1 cellular context compared by ENCODE assay signal in genomic region chr5:135367070-135367469, GRCh38.
TF ChIP-seq lines count a peak whose summit lies in the region.

No MANE protein-coding gene starts in this region.

TF ChIP-seq in K562, 482 proteins besides CTCF, POLR2A, EP300 and RAD21 (continued from another document):
- TF ChIP-seq CCNT2 (IDR thresholded peaks at IDR 0.05; ENCODE audit: borderline replicate concordance, extremely low read depth, insufficient read length, low read depth, low read length) (no peak), EHMT2 (IDR thresholded peaks at IDR 0.05) (no peak), ZNF561 (CRISPR knock-in tag; conservative IDR thresholded peaks at IDR 0.05) (no peak), SMAD1 (IDR thresholded peaks at IDR 0.05; ENCODE audit: low read depth, low read length, partially characterized antibody) (no peak), TRIM25 (IDR thresholded peaks at IDR 0.05; ENCODE audit: borderline replicate concordance) (no peak), ZNF830 (CRISPR knock-in tag; IDR thresholded peaks at IDR 0.05) (no peak), KAT7 (CRISPR knock-in tag; IDR thresholded peaks at IDR 0.05; ENCODE audit: borderline replicate concordance) (no peak), CHD4 (IDR thresholded peaks at IDR 0.05; ENCODE audit: insufficient read depth, insufficient replicate concordance, low read depth, low read length, poor library complexity, severe bottlenecking) (no peak), PRMT5 (CRISPR knock-in tag; IDR thresholded peaks at IDR 0.05) (no peak), ZNF140 (CRISPR knock-in tag; IDR thresholded peaks at IDR 0.05) (no peak), ZNF740 (CRISPR knock-in tag; IDR thresholded peaks at IDR 0.05) (no peak), ZNF740 (tag; IDR thresholded peaks at IDR 0.05) (no peak), CREBBP (IDR thresholded peaks at IDR 0.05; ENCODE audit: low read depth, low read length) (no peak), GATAD2B (IDR thresholded peaks at IDR 0.05; ENCODE audit: borderline replicate concordance) (no peak)
